In the genomic region with DNA sequence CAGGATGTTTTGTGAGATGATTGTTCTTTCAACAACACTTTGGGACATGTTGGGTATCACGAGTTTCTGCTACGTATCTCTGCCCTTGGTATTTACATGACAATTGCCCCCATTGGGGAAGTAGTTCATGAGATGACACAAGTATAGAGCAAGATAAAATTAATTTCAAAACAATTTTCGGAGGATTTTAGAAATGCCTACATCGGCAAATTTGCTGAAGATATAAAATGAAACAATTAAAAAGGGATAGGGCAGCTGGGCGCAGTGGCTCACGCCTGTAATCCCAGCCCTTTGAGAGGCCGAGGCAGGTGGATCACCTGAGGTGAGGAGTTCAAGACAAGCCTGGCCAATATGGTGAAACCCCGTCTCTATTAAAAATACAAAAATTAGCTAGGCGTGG, we compare ENCODE assay signal across 31 cellular contexts.
"Had no signal": no experiment of that assay in that cellular context is flagged by ENCODE, and none has a peak within 500 bp of the region (broad histone marks: within the 10 kb centered on the region; RNA-seq: fewer than 3 reads in every experiment).

No MANE protein-coding gene starts in this region.

- H3K27ac Mint-ChIP-seq: naive thymus-derived CD4-positive, alpha-beta T cell; natural killer cell; nephron; neural progenitor cell; progenitor cell of endocrine pancreas; stimulated activated naive B cell treated with anti-CD40 and anti-IgM and Interleukin-4, amounts not matched to agents 10 μg/mL and 1 μg/mL and 100 μg/mL, for 72 hours; stimulated activated naive CD8-positive, alpha-beta T cell treated with anti-CD3 and anti-CD28 coated beads, Interleukin-15, Interleukin-2, amounts not matched to agents 100 ng/mL and 50 ng/mL, for 24 hours had no signal

- H3K27me3 ChIP-seq: neural progenitor cell, ovary, spleen, stomach, thyroid gland, tibial nerve, upper lobe of left lung, vagina had no signal

- H3K36me3 ChIP-seq: neural progenitor cell, ovary, spleen, stomach, thoracic aorta, thyroid gland, tibial nerve, upper lobe of left lung, vagina had no signal

- DNase-seq: naive thymus-derived CD4-positive, alpha-beta T cell; natural killer cell; occipital lobe; ovary; posterior cingulate gyrus; psoas muscle; right cardiac atrium; spleen; stimulated activated CD4-positive, alpha-beta T cell treated with anti-CD3 and anti-CD28 coated beads, Interleukin-12 subunit alpha, Interleukin-12 subunit beta, amount 100 ng/mL, for 4 hours; stimulated activated CD4-positive, alpha-beta T cell treated with anti-CD3 and anti-CD28 coated beads, Interleukin-1b, Interleukin-23, amount 100 ng/mL, for 48 hours; stimulated activated CD4-positive, alpha-beta T cell treated with anti-CD3 and anti-CD28 coated beads, Interleukin-4, amount 100 ng/mL, for 1 hour; stimulated activated CD4-positive, alpha-beta T cell treated with anti-CD3 and anti-CD28 coated beads, Interleukin-4, amount 100 ng/mL, for 4 hours; stimulated activated CD8-positive, alpha-beta memory T cell treated with anti-CD3 and anti-CD28 coated beads, Interleukin-4, amount 100 ng/mL, for 48 hours; stimulated activated naive B cell treated with anti-CD40 and anti-IgM and Interleukin-4, amounts not matched to agents 10 μg/mL and 1 μg/mL and 100 μg/mL, for 72 hours; stimulated activated naive CD4-positive, alpha-beta T cell treated with Interleukin-2 at 50 U/mL for 16 hours; stomach; thyroid gland; trophoblast cell; upper lobe of left lung had no signal

- ATAC-seq: naive thymus-derived CD4-positive, alpha-beta T cell; natural killer cell; psoas muscle; right cardiac atrium; sciatic nerve; stimulated activated naive B cell treated with anti-CD40 and anti-IgM and Interleukin-4, amounts not matched to agents 10 μg/mL and 1 μg/mL and 100 μg/mL, for 72 hours had no signal

- H3K4me3 ChIP-seq: neural progenitor cell, ovary, psoas muscle, skin epidermis, smooth muscle cell, spleen, stomach, thoracic aorta, thyroid gland, tibial nerve, upper lobe of left lung, vagina had no signal

- H3K4me3 Mint-ChIP-seq: naive thymus-derived CD4-positive, alpha-beta T cell; natural killer cell; nephron; neural progenitor cell; stimulated activated naive B cell treated with anti-CD40 and anti-IgM and Interleukin-4, amounts not matched to agents 10 μg/mL and 1 μg/mL and 100 μg/mL, for 72 hours; stimulated activated naive CD8-positive, alpha-beta T cell treated with anti-CD3 and anti-CD28 coated beads, Interleukin-15, Interleukin-2, amounts not matched to agents 100 ng/mL and 50 ng/mL, for 24 hours had no signal

- H3K27ac ChIP-seq: neural progenitor cell, ovary, parathyroid adenoma, psoas muscle, skin epidermis, spleen, stomach, thoracic aorta, thyroid gland, tibial nerve, upper lobe of left lung, vagina had no signal

- H3K4me2 ChIP-seq: neural progenitor cell, smooth muscle cell had no signal

- H2AFZ ChIP-seq: neural progenitor cell, parathyroid adenoma had no signal

- H3K79me2 ChIP-seq: parathyroid adenoma had no signal

- H3K9ac ChIP-seq: neural progenitor cell, parathyroid adenoma had no signal

- FAIRE-seq: urothelium cell line had no signal

- H3K9me3 ChIP-seq: ovary, psoas muscle, spleen, thoracic aorta, thyroid gland, tibial nerve, upper lobe of left lung, vagina had no signal

- H3K27me3 Mint-ChIP-seq: naive thymus-derived CD4-positive, alpha-beta T cell; progenitor cell of endocrine pancreas; stimulated activated naive CD8-positive, alpha-beta T cell treated with anti-CD3 and anti-CD28 coated beads, Interleukin-15, Interleukin-2, amounts not matched to agents 100 ng/mL and 50 ng/mL, for 24 hours had no signal

- H3K9me3 Mint-ChIP-seq: nephron; neural progenitor cell; stimulated activated naive B cell treated with anti-CD40 and anti-IgM and Interleukin-4, amounts not matched to agents 10 μg/mL and 1 μg/mL and 100 μg/mL, for 72 hours had no signal

- H3K4me1 ChIP-seq: neural progenitor cell, parathyroid adenoma, psoas muscle, spleen, stomach, thyroid gland, tibial nerve, upper lobe of left lung, vagina had no signal

- H3K4me1 Mint-ChIP-seq: natural killer cell; neural progenitor cell; stimulated activated naive B cell treated with anti-CD40 and anti-IgM and Interleukin-4, amounts not matched to agents 10 μg/mL and 1 μg/mL and 100 μg/mL, for 72 hours had no signal

- H3K36me3 Mint-ChIP-seq: naive thymus-derived CD4-positive, alpha-beta T cell; natural killer cell; neural progenitor cell; stimulated activated naive B cell treated with anti-CD40 and anti-IgM and Interleukin-4, amounts not matched to agents 10 μg/mL and 1 μg/mL and 100 μg/mL, for 72 hours had no signal
